In the genomic region with DNA sequence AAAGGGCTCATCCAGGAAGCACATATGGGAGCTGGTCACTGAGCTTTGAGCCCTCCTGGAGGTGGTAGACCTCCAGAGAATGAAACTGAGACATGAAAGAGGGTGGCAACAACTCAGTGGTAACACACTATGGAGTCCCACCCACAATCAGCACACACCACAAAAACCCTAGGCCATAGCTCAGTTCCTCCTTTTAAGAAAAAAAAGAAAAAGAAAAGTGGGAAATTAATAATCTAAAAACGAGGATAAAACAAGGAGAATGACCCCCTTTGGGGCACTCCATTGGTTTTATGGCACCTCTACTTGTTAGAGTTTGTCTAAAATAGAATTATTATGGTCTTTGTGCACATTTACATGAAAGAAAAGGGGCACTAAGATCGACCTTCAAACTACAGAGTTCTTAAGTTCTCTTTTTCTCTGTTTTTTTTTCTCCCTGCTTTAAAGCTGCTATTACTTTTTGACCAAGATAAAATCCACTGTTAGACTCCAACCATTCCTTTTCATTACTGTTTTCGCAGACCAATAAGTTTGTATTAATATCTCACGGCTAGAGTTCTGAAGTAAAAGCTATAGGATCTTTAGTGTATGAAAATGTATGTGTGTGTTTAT, we compare ENCODE assay signal across 10 cellular contexts. TPM values are rescaled to one million over a fixed set of nuclear protein-coding genes. Genes with fewer than 3 reads are reported as not detected.
DNase-seq lines count a peak whose midpoint lies in the region; ATAC-seq and TF ChIP-seq lines count a peak whose summit lies in the region.
"Had no signal": no experiment of that assay in that cellular context is flagged by ENCODE, and none has a peak within 500 bp of the region (broad histone marks: within the 10 kb centered on the region; RNA-seq: fewer than 3 reads in every experiment).

No MANE protein-coding gene starts in this region.

- TF ChIP-seq POLR2A in transverse colon (IDR thresholded peaks at IDR 0.05): no peak

- no peaks in the 10 kb centered on the region for H3K36me3 ChIP-seq in transverse colon

- peak; percentile 57 for ATAC-seq in activated naive CD8-positive, alpha-beta T cell treated with anti-CD3 and anti-CD28 coated beads, Interleukin-2, amount 50 U/mL, for 24 hours
- ATAC-seq in HG02610 (IDR thresholded peaks at IDR 0.05; ENCODE audit: unreplicated experiment) (peak; percentile 100), HG03469 (IDR thresholded peaks at IDR 0.05; ENCODE audit: unreplicated experiment) (peak; percentile 100)
- ATAC-seq: A549 had no signal

- H3K9me3 ChIP-seq in transverse colon: peaks cover 0 to 6% of the 10 kb centered on the region in 2 donors
- H3K9me3 ChIP-seq: A549 had no signal

- TF ChIP-seq EP300 in transverse colon (IDR thresholded peaks at IDR 0.05; ENCODE audit: low read depth): no peak

- intact Hi-C loops in transverse colon (cut with DNase I; ENCODE audit: low total_unique reads): no loop called here

- no peak for TF ChIP-seq CTCF in transverse colon (IDR thresholded peaks at IDR 0.05)
- no peak for TF ChIP-seq CTCF in nephron progenitor cell (IDR thresholded peaks at IDR 0.05)

- H3K4me1 ChIP-seq in transverse colon: no peaks in the 10 kb centered on the region
- H3K4me1 ChIP-seq: A549 had no signal

- no peaks in the 10 kb centered on the region for H3K27me3 ChIP-seq in transverse colon

- H3K4me1 Mint-ChIP-seq in activated naive CD8-positive, alpha-beta T cell treated with anti-CD3 and anti-CD28 coated beads, Interleukin-2, amount 50 U/mL, for 24 hours: peaks cover 8% of the 10 kb centered on the region
- H3K4me1 Mint-ChIP-seq in activated naive CD8-positive, alpha-beta T cell treated with anti-CD3 and anti-CD28 coated beads for 36 hours: no peaks in the 10 kb centered on the region
- no peaks in the 10 kb centered on the region for H3K4me1 Mint-ChIP-seq in nephron progenitor cell

- no peak overlapping the region for H3K27ac ChIP-seq in transverse colon
- H3K27ac ChIP-seq: A549 had no signal

- H3K9me3 Mint-ChIP-seq in activated naive CD8-positive, alpha-beta T cell treated with anti-CD3 and anti-CD28 coated beads, Interleukin-2, amount 50 U/mL, for 24 hours: peaks cover 4% of the 10 kb centered on the region
- peaks cover 7% of the 10 kb centered on the region for H3K9me3 Mint-ChIP-seq in activated naive CD8-positive, alpha-beta T cell treated with anti-CD3 and anti-CD28 coated beads for 36 hours
- peaks cover 15% of the 10 kb centered on the region for H3K9me3 Mint-ChIP-seq in nephron progenitor cell

- no peak for DNase-seq in activated naive CD8-positive, alpha-beta T cell treated with anti-CD3 and anti-CD28 coated beads, Interleukin-2, amount 50 U/mL, for 24 hours
- DNase-seq in activated naive CD8-positive, alpha-beta T cell treated with anti-CD3 and anti-CD28 coated beads for 36 hours: no peak
- DNase-seq in transverse colon: peak; percentile 23
- no peak for DNase-seq in nephron progenitor cell
- DNase-seq in C1 segment of cervical spinal cord (lab: John Stamatoyannopoulos, UW): no peak
- DNase-seq in NCI-H446 (lab: John Stamatoyannopoulos, UW): no peak
- DNase-seq: stimulated activated CD4-positive, alpha-beta T cell treated with anti-CD3 and anti-CD28 coated beads, Interleukin-12 subunit alpha, Interleukin-12 subunit beta, amount 100 ng/mL, for 4 hours had no signal

- 75 to 83% methylated on average over 4 of the region's 4 CpGs for WGBS in transverse colon (ENCODE audit: low coverage in 1 of 2), 2 donors

- H3K27me3 Mint-ChIP-seq in activated naive CD8-positive, alpha-beta T cell treated with anti-CD3 and anti-CD28 coated beads, Interleukin-2, amount 50 U/mL, for 24 hours: no peaks in the 10 kb centered on the region
- no peaks in the 10 kb centered on the region for H3K27me3 Mint-ChIP-seq in activated naive CD8-positive, alpha-beta T cell treated with anti-CD3 and anti-CD28 coated beads for 36 hours
- no peaks in the 10 kb centered on the region for H3K27me3 Mint-ChIP-seq in nephron progenitor cell (ENCODE audit: low read depth, poor library complexity)

- no peak overlapping the region for H3K4me3 ChIP-seq in transverse colon
- H3K4me3 ChIP-seq: A549 had no signal

- H3K27ac Mint-ChIP-seq in activated naive CD8-positive, alpha-beta T cell treated with anti-CD3 and anti-CD28 coated beads, Interleukin-2, amount 50 U/mL, for 24 hours: no peak overlapping the region
- no peak overlapping the region for H3K27ac Mint-ChIP-seq in activated naive CD8-positive, alpha-beta T cell treated with anti-CD3 and anti-CD28 coated beads for 36 hours
- H3K27ac Mint-ChIP-seq in nephron progenitor cell: no peak overlapping the region

- in situ Hi-C loops in transverse colon (cut with MboI; ENCODE audit: low pct_ligation_motif_present in 1 of 4, low pct_unique_long_range_greater_than_20kb in 1 of 4, low sequenced_read_pairs in 3 of 4): no loop called here

- H3K36me3 Mint-ChIP-seq in activated naive CD8-positive, alpha-beta T cell treated with anti-CD3 and anti-CD28 coated beads, Interleukin-2, amount 50 U/mL, for 24 hours (ENCODE audit: low read depth): peaks cover 2% of the 10 kb centered on the region
- no peaks in the 10 kb centered on the region for H3K36me3 Mint-ChIP-seq in activated naive CD8-positive, alpha-beta T cell treated with anti-CD3 and anti-CD28 coated beads for 36 hours
- H3K36me3 Mint-ChIP-seq in nephron progenitor cell (ENCODE audit: low read depth): no peaks in the 10 kb centered on the region

- no peak overlapping the region for H3K4me3 Mint-ChIP-seq in activated naive CD8-positive, alpha-beta T cell treated with anti-CD3 and anti-CD28 coated beads, Interleukin-2, amount 50 U/mL, for 24 hours
- no peak overlapping the region for H3K4me3 Mint-ChIP-seq in activated naive CD8-positive, alpha-beta T cell treated with anti-CD3 and anti-CD28 coated beads for 36 hours
- no peak overlapping the region for H3K4me3 Mint-ChIP-seq in nephron progenitor cell

RNA-seq across cellular contexts. Expression of a gene that starts 40.2 kb away (rescaled TPM):
- 1 to 10 TPM; 3.5 to 4.5 TPM for total RNA-seq in activated naive CD8-positive, alpha-beta T cell treated with anti-CD3 and anti-CD28 coated beads for 36 hours
- total RNA-seq in transverse colon: 10 to 100 TPM; 44.6 to 50.5 (median 46.4) TPM

Comparison
In these comparisons a context has a peak if more than half of its experiments do, and no peak if none do; other contexts are left out.
1. RNA of a gene that starts 40.2 kb away (total RNA-seq): 44.6 to 50.5 TPM in transverse colon; 3.5 to 4.5 TPM in activated naive CD8-positive, alpha-beta T cell treated with anti-CD3 and anti-CD28 coated beads for 36 hours; every median in the first group is over 4 times any median in the second.
2. Peak in every context shown above with its lines, with median percentiles within 50 percentile points of each other: ATAC-seq.